In the genomic region with DNA sequence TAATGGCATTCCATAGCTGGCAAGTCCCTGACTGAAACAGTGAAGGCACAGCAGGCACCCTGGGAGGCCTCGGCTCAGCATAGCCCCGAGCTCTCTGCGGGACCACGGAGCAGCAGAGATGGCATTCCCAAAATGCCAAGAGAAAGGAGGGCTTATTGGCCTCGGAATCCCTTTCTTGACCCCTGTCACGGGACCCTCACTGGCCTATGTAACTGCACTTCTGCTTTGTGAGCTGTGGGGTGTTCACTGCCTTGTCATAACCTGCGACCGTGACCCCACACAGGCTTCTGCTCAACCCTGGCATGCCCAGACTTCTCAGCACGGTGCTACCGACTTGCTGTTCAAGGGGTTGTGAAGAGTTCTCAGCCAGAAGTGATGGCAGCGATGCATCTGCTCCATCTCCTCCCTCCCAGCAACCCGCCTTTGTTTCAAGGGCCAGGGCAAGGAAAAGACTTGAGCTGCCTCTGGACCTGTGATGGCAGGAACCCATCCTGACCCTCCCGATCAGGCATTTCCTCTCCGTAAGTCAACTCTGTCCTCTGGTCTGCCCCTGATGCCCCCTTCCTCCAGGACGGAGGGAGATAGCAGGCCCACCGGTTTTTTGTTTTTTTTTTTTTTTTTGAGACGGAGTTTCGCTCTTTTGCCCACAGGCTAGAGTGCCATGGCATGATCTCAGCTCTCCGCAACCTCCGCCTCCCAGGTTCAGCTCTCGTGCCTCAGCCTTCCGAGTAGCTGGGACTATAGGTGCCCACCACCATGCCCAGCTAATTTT, we compare ENCODE assay signal across 16 cellular contexts. TPM values are rescaled to one million over a fixed set of nuclear protein-coding genes. Genes with fewer than 3 reads are reported as not detected.
DNase-seq lines count a peak whose midpoint lies in the region; ATAC-seq, FAIRE-seq and TF ChIP-seq lines count a peak whose summit lies in the region.
"Had no signal": no experiment of that assay in that cellular context is flagged by ENCODE, and none has a peak within 500 bp of the region (broad histone marks: within the 10 kb centered on the region; RNA-seq: fewer than 3 reads in every experiment).

No MANE protein-coding gene starts in this region.

- DNase-seq in Daoy (ENCODE audit: low read depth), result peak; percentile 56
- no peak for DNase-seq in HFFc6
- DNase-seq in bronchial epithelial cell (ENCODE audit: low read depth), result no peak
- peak; percentile 68 for DNase-seq in mesenteric fat pad (ENCODE audit: low spot score)
- DNase-seq in GM19239 (ENCODE audit: insufficient read length, low spot score), result no peak
- DNase-seq in type B pancreatic cell (ENCODE audit: extremely low spot score, unreplicated experiment), result no peak
- DNase-seq in nucleus accumbens (lab: John Stamatoyannopoulos, UW), result no peak
- DNase-seq: activated CD4-positive, alpha-beta T cell treated with anti-CD3 and anti-CD28 coated beads for 1 hour; glutamatergic neuron; naive thymus-derived CD8-positive, alpha-beta T cell; NCI-H1436 treated with DMSO at 0.1 percent for 48 hours; NCI-H524 treated with DMSO at 0.1 percent for 48 hours; Peyer's patch; stimulated activated naive CD8-positive, alpha-beta T cell treated with anti-CD3 and anti-CD28 coated beads, Interleukin-15, amount 100 ng/mL, for 72 hours had no signal

- peaks cover 14% of the 10 kb centered on the region for H3K36me3 ChIP-seq in bronchial epithelial cell (ENCODE audit: control insufficient read depth, insufficient read depth, low read length)

- TF ChIP-seq CTCF in HFFc6 (IDR thresholded peaks at IDR 0.05) (no peak), bronchial epithelial cell (IDR thresholded peaks at IDR 0.05; ENCODE audit: insufficient read depth, low read length, severe bottlenecking) (no peak), type B pancreatic cell (conservative IDR thresholded peaks at IDR 0.05) (no peak)

- H3K4me3 Mint-ChIP-seq in HFFc6 (no peak overlapping the region), type B pancreatic cell (no peak overlapping the region)
- H3K4me3 Mint-ChIP-seq: naive thymus-derived CD8-positive, alpha-beta T cell; stimulated activated naive CD8-positive, alpha-beta T cell treated with anti-CD3 and anti-CD28 coated beads, Interleukin-15, amount 100 ng/mL, for 72 hours had no signal

- no peak overlapping the region for H3K4me3 ChIP-seq in bronchial epithelial cell (ENCODE audit: low read depth, low read length)
- H3K4me3 ChIP-seq: ascending aorta, Peyer's patch had no signal

- no peaks in the 10 kb centered on the region for H3K9me3 Mint-ChIP-seq in HFFc6
- H3K9me3 Mint-ChIP-seq in type B pancreatic cell, result no peaks in the 10 kb centered on the region
- H3K9me3 Mint-ChIP-seq: naive thymus-derived CD8-positive, alpha-beta T cell; stimulated activated naive CD8-positive, alpha-beta T cell treated with anti-CD3 and anti-CD28 coated beads, Interleukin-15, amount 100 ng/mL, for 72 hours had no signal

- peak; percentile 18 for FAIRE-seq in bronchial epithelial cell (lab: Jason Lieb, UNC)
- no peak for FAIRE-seq in GM19239 (lab: Jason Lieb, UNC)

- no peak for ATAC-seq in HG02938 (IDR thresholded peaks at IDR 0.05; ENCODE audit: unreplicated experiment)
- ATAC-seq: naive thymus-derived CD8-positive, alpha-beta T cell; stimulated activated naive CD8-positive, alpha-beta T cell treated with anti-CD3 and anti-CD28 coated beads, Interleukin-15, amount 100 ng/mL, for 72 hours had no signal

- H3K36me3 Mint-ChIP-seq in HFFc6 (ENCODE audit: low read depth) (peaks cover 20% of the 10 kb centered on the region), type B pancreatic cell (peaks cover 15% of the 10 kb centered on the region)

- H3K27ac Mint-ChIP-seq in HFFc6 (peak overlapping the region; percentile 98), type B pancreatic cell (no peak overlapping the region)

- no peaks in the 10 kb centered on the region for H3K27me3 ChIP-seq in bronchial epithelial cell (ENCODE audit: control insufficient read depth, insufficient read depth, low read length)
- H3K27me3 ChIP-seq: ascending aorta, Peyer's patch had no signal

- H3K4me1 Mint-ChIP-seq in HFFc6 (ENCODE audit: low read depth), result peaks cover 84% of the 10 kb centered on the region
- peaks cover 29% of the 10 kb centered on the region for H3K4me1 Mint-ChIP-seq in type B pancreatic cell (ENCODE audit: unreplicated experiment)

- H3K27me3 Mint-ChIP-seq in HFFc6 (ENCODE audit: insufficient read depth), result peaks cover 2% of the 10 kb centered on the region
- H3K27me3 Mint-ChIP-seq in type B pancreatic cell, result no peaks in the 10 kb centered on the region
- H3K27me3 Mint-ChIP-seq: naive thymus-derived CD8-positive, alpha-beta T cell; stimulated activated naive CD8-positive, alpha-beta T cell treated with anti-CD3 and anti-CD28 coated beads, Interleukin-15, amount 100 ng/mL, for 72 hours had no signal

RNA-seq across cellular contexts. Expression of a gene that starts 30.5 kb away (rescaled TPM):
- total RNA-seq in Daoy (2014; rRNA removed; shearing (Covaris generic)), result 21.9 and 26.9 TPM in 2 replicates
- total RNA-seq in HFFc6 (2021; fragmentation: NEBNext Ultra II Directional; extraction: Animal tissue kit (Norgen Biotek cat#: 25700)), result 10 to 100 TPM; 14.1 to 21.8 (median 18.1) TPM
- total RNA-seq in bronchial epithelial cell (21.1 and 28.3 TPM in 2 replicates), mesenteric fat pad (35.7 TPM), type B pancreatic cell (ENCODE audit: low replicate concordance) (18.8 and 25.2 TPM in 2 replicates)

RNA-seq across cellular contexts. Expression of a gene that starts 48.0 kb away (rescaled TPM):
- 1.1 and 3.8 TPM in 2 replicates for total RNA-seq in Daoy (2014; rRNA removed; shearing (Covaris generic))
- total RNA-seq in HFFc6 (2021; fragmentation: NEBNext Ultra II Directional; extraction: Animal tissue kit (Norgen Biotek cat#: 25700)), result under 1 TPM; 0.16 to 0.34 (median 0.24) TPM
- 0.51 and 0.53 TPM in 2 replicates for total RNA-seq in bronchial epithelial cell
- 1.6 TPM for total RNA-seq in mesenteric fat pad
- 3.1 and 4.2 TPM in 2 replicates for total RNA-seq in type B pancreatic cell (ENCODE audit: low replicate concordance)

Comparison
In these comparisons a context has a peak if more than half of its experiments do, and no peak if none do; other contexts are left out.
1. DNase-seq: peak in Daoy (single experiment) and mesenteric fat pad (single experiment); none in HFFc6 (single experiment), bronchial epithelial cell (single experiment), GM19239 (single experiment), type B pancreatic cell (single experiment) and nucleus accumbens (0 of 56).